ENCODE assay signal across 29 cellular contexts in genomic region chr3:143266512-143266911, GRCh38.
DNase-seq lines count a peak whose midpoint lies in the region; ATAC-seq and TF ChIP-seq lines count a peak whose summit lies in the region.
"Had no signal": no experiment of that assay in that cellular context is flagged by ENCODE, and none has a peak within 500 bp of the region (broad histone marks: within the 10 kb centered on the region; RNA-seq: fewer than 3 reads in every experiment).

No MANE protein-coding gene starts in this region.

- H3K27ac ChIP-seq in left ventricle myocardium inferior (replicated peaks) (no peak overlapping the region), gastroesophageal sphincter (no peak overlapping the region), suprapubic skin (peak overlapping the region; percentile 16)
- H3K27ac ChIP-seq: adrenal gland, foreskin keratinocyte, heart right ventricle had no signal

- no peaks in the 10 kb centered on the region for H3K36me3 ChIP-seq in left ventricle myocardium inferior
- peaks cover 0 to 12% of the 10 kb centered on the region in 2 donors for H3K36me3 ChIP-seq in gastroesophageal sphincter
- H3K36me3 ChIP-seq in suprapubic skin, result no peaks in the 10 kb centered on the region
- H3K36me3 ChIP-seq: adrenal gland had no signal

- no peaks in the 10 kb centered on the region for H3K4me1 ChIP-seq in left ventricle myocardium inferior
- no peaks in the 10 kb centered on the region for H3K4me1 ChIP-seq in gastroesophageal sphincter
- peaks cover 21% of the 10 kb centered on the region for H3K4me1 ChIP-seq in suprapubic skin
- H3K4me1 ChIP-seq: adrenal gland, heart right ventricle had no signal

- WGBS in gastroesophageal sphincter (ENCODE audit: low coverage in 1 of 2), 2 donors, result 56 to 57% methylated on average over 1 of the region's 2 CpGs
- WGBS in suprapubic skin, result 54% methylated on average over 2 of the region's 2 CpGs

- no peak for DNase-seq in Right ventricle myocardium superior
- no peak for DNase-seq in left ventricle myocardium inferior
- DNase-seq in cardiac fibroblast (ENCODE audit: low read depth in 2 of 2), result peak; percentile 22 to 35
- no peak for DNase-seq in suprapubic skin (ENCODE audit: low spot score in 2 of 2)
- DNase-seq in activated naive CD4-positive, alpha-beta T cell treated with anti-CD3 and anti-CD28 coated beads for 36 hours, result no peak
- DNase-seq: activated CD4-positive, alpha-beta T cell treated with anti-CD3 and anti-CD28 coated beads, Interleukin-2, amount 50 U/mL, for 48 hours; activated CD4-positive, CD25-positive, alpha-beta regulatory T cell treated with anti-CD3 and anti-CD28 coated beads, Interleukin-2, amount 50 U/mL, for 72 hours; activated CD8-positive, alpha-beta memory T cell treated with anti-CD3 and anti-CD28 coated beads, Interleukin-2, amount 50 U/mL, for 48 hours; activated naive CD4-positive, alpha-beta T cell treated with Interleukin-2 at 50 U/mL for 16 hours; adrenal gland; CD4-positive, alpha-beta memory T cell; foreskin keratinocyte; heart right ventricle; naive thymus-derived CD4-positive, alpha-beta T cell; NCI-H1417; NCI-H2081; NCI-H2227 treated with DMSO at 0.1 percent for 48 hours; NCI-H69; SHP77 treated with DMSO at 0.1 percent for 48 hours; stimulated activated CD4-positive, alpha-beta T cell treated with anti-CD3 and anti-CD28 coated beads, Interleukin-1b, Interleukin-23, amount 100 ng/mL, for 48 hours had no signal

- no peak overlapping the region for H3K27ac Mint-ChIP-seq in activated naive CD4-positive, alpha-beta T cell treated with anti-CD3 and anti-CD28 coated beads for 36 hours
- H3K27ac Mint-ChIP-seq: activated T-helper 1 cell treated with anti-CD3 and anti-CD28 coated beads, Interleukin-12 subunit alpha, Interleukin-12 subunit beta, Interleukin-2, Interleukin-4 antibody, amounts not matched to agents 30 ng/mL and 10 ng/mL and 1 ng/mL, durations not matched to agents 14 hours and 24 hours and 36 hours; brain; stimulated activated naive CD8-positive, alpha-beta T cell treated with anti-CD3 and anti-CD28 coated beads, Interleukin-15, Interleukin-2, amounts not matched to agents 100 ng/mL and 50 ng/mL, for 24 hours had no signal

- H3K27me3 ChIP-seq in left ventricle myocardium inferior (ENCODE audit: low read depth) (no peaks in the 10 kb centered on the region), gastroesophageal sphincter (no peaks in the 10 kb centered on the region), suprapubic skin (no peaks in the 10 kb centered on the region)
- H3K27me3 ChIP-seq: adrenal gland, foreskin keratinocyte, heart right ventricle had no signal

- ATAC-seq in Right ventricle myocardium superior (ENCODE audit: poor library complexity), result peak; percentile 63
- peak; percentile 65 for ATAC-seq in gastroesophageal sphincter
- no peak for ATAC-seq in HG03439 (IDR thresholded peaks at IDR 0.05; ENCODE audit: unreplicated experiment)
- ATAC-seq in GM19397 (IDR thresholded peaks at IDR 0.05; ENCODE audit: unreplicated experiment), result no peak
- ATAC-seq: HepG2; naive thymus-derived CD4-positive, alpha-beta T cell; Panc1 had no signal

- CTCF ChIA-PET in activated naive CD4-positive, alpha-beta T cell treated with anti-CD3 and anti-CD28 coated beads for 36 hours (lab: Charles Lee), result interaction anchor here (0.7 kb wide), 1 partner anchor 73 kb away, joined by 3 read pairs; no protein-coding TSS in a partner anchor

- no peak overlapping the region for H3K4me3 Mint-ChIP-seq in activated naive CD4-positive, alpha-beta T cell treated with anti-CD3 and anti-CD28 coated beads for 36 hours
- H3K4me3 Mint-ChIP-seq: activated T-helper 1 cell treated with anti-CD3 and anti-CD28 coated beads, Interleukin-12 subunit alpha, Interleukin-12 subunit beta, Interleukin-2, Interleukin-4 antibody, amounts not matched to agents 30 ng/mL and 10 ng/mL and 1 ng/mL, durations not matched to agents 14 hours and 24 hours and 36 hours; brain; CD4-positive, alpha-beta memory T cell; naive thymus-derived CD4-positive, alpha-beta T cell; stimulated activated naive CD8-positive, alpha-beta T cell treated with anti-CD3 and anti-CD28 coated beads, Interleukin-15, Interleukin-2, amounts not matched to agents 100 ng/mL and 50 ng/mL, for 24 hours had no signal

- H3K9me3 Mint-ChIP-seq in activated naive CD4-positive, alpha-beta T cell treated with anti-CD3 and anti-CD28 coated beads for 36 hours, result no peaks in the 10 kb centered on the region
- H3K9me3 Mint-ChIP-seq: activated T-helper 1 cell treated with anti-CD3 and anti-CD28 coated beads, Interleukin-12 subunit alpha, Interleukin-12 subunit beta, Interleukin-2, Interleukin-4 antibody, amounts not matched to agents 30 ng/mL and 10 ng/mL and 1 ng/mL, durations not matched to agents 14 hours and 24 hours and 36 hours; CD4-positive, alpha-beta memory T cell; naive thymus-derived CD4-positive, alpha-beta T cell; stimulated activated naive CD8-positive, alpha-beta T cell treated with anti-CD3 and anti-CD28 coated beads, Interleukin-15, Interleukin-2, amounts not matched to agents 100 ng/mL and 50 ng/mL, for 24 hours had no signal

- H3K36me3 Mint-ChIP-seq in activated naive CD4-positive, alpha-beta T cell treated with anti-CD3 and anti-CD28 coated beads for 36 hours (ENCODE audit: low read depth), result no peaks in the 10 kb centered on the region
- H3K36me3 Mint-ChIP-seq: brain had no signal

- TF ChIP-seq EP300 in gastroesophageal sphincter (IDR thresholded peaks at IDR 0.05) (no peak), suprapubic skin (IDR thresholded peaks at IDR 0.05) (no peak)

- no peaks in the 10 kb centered on the region for H3K4me1 Mint-ChIP-seq in activated naive CD4-positive, alpha-beta T cell treated with anti-CD3 and anti-CD28 coated beads for 36 hours (ENCODE audit: low read depth)

- H3K9me3 ChIP-seq in left ventricle myocardium inferior (replicated peaks), result no peaks in the 10 kb centered on the region
- H3K9me3 ChIP-seq in gastroesophageal sphincter, result no peaks in the 10 kb centered on the region
- no peaks in the 10 kb centered on the region for H3K9me3 ChIP-seq in suprapubic skin
- H3K9me3 ChIP-seq: adrenal gland, heart right ventricle had no signal

- no peaks in the 10 kb centered on the region for H3K27me3 Mint-ChIP-seq in activated naive CD4-positive, alpha-beta T cell treated with anti-CD3 and anti-CD28 coated beads for 36 hours (ENCODE audit: low read depth)
- H3K27me3 Mint-ChIP-seq: brain; CD4-positive, alpha-beta memory T cell; naive thymus-derived CD4-positive, alpha-beta T cell; stimulated activated naive CD8-positive, alpha-beta T cell treated with anti-CD3 and anti-CD28 coated beads, Interleukin-15, Interleukin-2, amounts not matched to agents 100 ng/mL and 50 ng/mL, for 24 hours had no signal

- TF ChIP-seq POLR2A in gastroesophageal sphincter (IDR thresholded peaks at IDR 0.05), result no peak
- TF ChIP-seq POLR2A in suprapubic skin (IDR thresholded peaks at IDR 0.05), result no peak

- intact Hi-C loops in Right ventricle myocardium superior (cut with DNase I) (no loop called here), left ventricle myocardium inferior (cut with micrococcal nuclease) (no loop called here)
- intact Hi-C loops in activated naive CD4-positive, alpha-beta T cell treated with anti-CD3 and anti-CD28 coated beads for 36 hours (cut with micrococcal nuclease), result no loop called here

- TF ChIP-seq CTCF in left ventricle myocardium inferior (IDR thresholded peaks at IDR 0.05; ENCODE audit: borderline replicate concordance) (no peak), cardiac fibroblast (IDR thresholded peaks at IDR 0.05; ENCODE audit: low read depth, low read length) (no peak), gastroesophageal sphincter (IDR thresholded peaks at IDR 0.05) (no peak), suprapubic skin (IDR thresholded peaks at IDR 0.05) (no peak)

- H3K4me3 ChIP-seq in left ventricle myocardium inferior (no peak overlapping the region), cardiac fibroblast (replicated peaks in 1 of 2; ENCODE audit: low read depth in 2 of 2, low read length in 2 of 2) (no peak overlapping the region), gastroesophageal sphincter (no peak overlapping the region), suprapubic skin (no peak overlapping the region)
- H3K4me3 ChIP-seq: adrenal gland, heart right ventricle, lung had no signal

Comparison
In these comparisons a context has a peak if more than half of its experiments do, and no peak if none do; other contexts are left out.
1. ATAC-seq: peak in Right ventricle myocardium superior (single experiment) and gastroesophageal sphincter (single experiment); none in HG03439 (single experiment) and GM19397 (single experiment).
2. DNase-seq: peak in cardiac fibroblast (2 of 2); none in Right ventricle myocardium superior (single experiment), left ventricle myocardium inferior (single experiment), suprapubic skin (0 of 2) and activated naive CD4-positive, alpha-beta T cell treated with anti-CD3 and anti-CD28 coated beads for 36 hours (single experiment).